ENCODE assay signal across 20 cellular contexts in genomic region chr4:170887396-170887795, GRCh38.
DNase-seq lines count a peak whose midpoint lies in the region; ATAC-seq, FAIRE-seq and TF ChIP-seq lines count a peak whose summit lies in the region.
"Had no signal": no experiment of that assay in that cellular context is flagged by ENCODE, and none has a peak within 500 bp of the region (broad histone marks: within the 10 kb centered on the region; RNA-seq: fewer than 3 reads in every experiment).

No MANE protein-coding gene starts in this region.

- H2BK20ac ChIP-seq in H9 (ENCODE audit: low read depth, low read length, poor library complexity, severe bottlenecking) = no peak overlapping the region
- no peak overlapping the region for H2BK20ac ChIP-seq in H1 (ENCODE audit: low read length)

- TF ChIP-seq POLR2A in H1 (IDR thresholded peaks at IDR 0.05; ENCODE audit: control extremely low read depth in 1 of 2, low read depth in 2 of 2, low read length in 2 of 2) = no peak

- H3K4me2 ChIP-seq in H9 (ENCODE audit: insufficient read depth, insufficient read length, low read length) (no peak overlapping the region), H1 (ENCODE audit: insufficient read depth in 1 of 2, low read depth in 2 of 2, low read length in 2 of 2) (no peak overlapping the region)
- H3K4me2 ChIP-seq: SK-N-SH had no signal

- H3K36me3 Mint-ChIP-seq in H9 (ENCODE audit: insufficient read depth in 1 of 3, low read depth in 3 of 3) = peaks cover 9 to 19% (median 18%) of the 10 kb centered on the region in 3 experiments
- no peaks in the 10 kb centered on the region for H3K36me3 Mint-ChIP-seq in activated CD4-positive, alpha-beta T cell treated with anti-CD3 and anti-CD28 coated beads for 36 hours (ENCODE audit: low read depth)

- H3K4me1 Mint-ChIP-seq in H9 = peaks cover 21 to 22% of the 10 kb centered on the region in 2 experiments
- no peaks in the 10 kb centered on the region for H3K4me1 Mint-ChIP-seq in activated CD4-positive, alpha-beta T cell treated with anti-CD3 and anti-CD28 coated beads for 36 hours

- no peak overlapping the region for H3K56ac ChIP-seq in H9 (ENCODE audit: insufficient read length, low read depth, low read length)
- no peak overlapping the region for H3K56ac ChIP-seq in H1 (replicated peaks; ENCODE audit: insufficient read length, low read depth, low read length)

- H2AFZ ChIP-seq in H9 (ENCODE audit: low read length) (no peak overlapping the region), H1 (ENCODE audit: low read length) (peak overlapping the region; percentile 79; the same call in 1 of the 2 replicates)

- H2AK5ac ChIP-seq in H9 (ENCODE audit: insufficient read length, low read length) (no peak overlapping the region), H1 (ENCODE audit: low read depth, low read length) (no peak overlapping the region)

- peak overlapping the region in 2 of 3 experiments; percentile 59 to 76; a peak in 3 of 7 replicates for H3K27ac Mint-ChIP-seq in H9
- H3K27ac Mint-ChIP-seq in activated CD4-positive, alpha-beta T cell treated with anti-CD3 and anti-CD28 coated beads for 36 hours = no peak overlapping the region
- H3K27ac Mint-ChIP-seq: CD4-positive, alpha-beta T cell had no signal

- TF ChIP-seq EP300 in H1 (IDR thresholded peaks at IDR 0.05; ENCODE audit: borderline replicate concordance in 1 of 2, low read depth in 2 of 2, low read length in 2 of 2) = no peak

- no peak overlapping the region for H3T11ph ChIP-seq in H9 (ENCODE audit: low read length)

- H3K23me2 ChIP-seq in H9 (ENCODE audit: insufficient read length, low read depth, low read length, poor library complexity, severe bottlenecking) = no peaks in the 10 kb centered on the region
- no peaks in the 10 kb centered on the region for H3K23me2 ChIP-seq in H1 (ENCODE audit: low read depth, low read length)

- TF ChIP-seq RAD21 in H1 (IDR thresholded peaks at IDR 0.05 in 1 of 2, conservative IDR thresholded peaks at IDR 0.05 in 1 of 2; ENCODE audit: low read depth in 2 of 2, low read length in 2 of 2) = no peak

- ATAC-seq in activated CD4-positive, alpha-beta T cell treated with anti-CD3 and anti-CD28 coated beads for 36 hours = no peak
- ATAC-seq: GM12878 had no signal

- no peak overlapping the region for H3K23ac ChIP-seq in H9 (ENCODE audit: insufficient read length, low read depth, low read length)
- no peak overlapping the region for H3K23ac ChIP-seq in H1 (ENCODE audit: insufficient read length)

- H3K4me3 Mint-ChIP-seq in H9 = no peak overlapping the region
- H3K4me3 Mint-ChIP-seq in activated CD4-positive, alpha-beta T cell treated with anti-CD3 and anti-CD28 coated beads for 36 hours = no peak overlapping the region
- H3K4me3 Mint-ChIP-seq: CD4-positive, alpha-beta T cell had no signal

- DNase-seq in H9 (no peak), SJCRH30 (peak; percentile 47 to 74), H1 (ENCODE audit: low read depth in 1 of 2, low spot score in 2 of 2) (no peak), retinal pigment epithelial cell (ENCODE audit: low read depth) (peak; percentile 26), DMS79 (lab: John Stamatoyannopoulos, UW) (no peak), T1000 (lab: John Stamatoyannopoulos, UW) (no peak)
- DNase-seq in activated CD4-positive, alpha-beta T cell treated with anti-CD3 and anti-CD28 coated beads for 36 hours = no peak
- DNase-seq: BE2C; Calu3; CD4-positive, alpha-beta T cell; DND-41; GDM1; KBM-7; NCI-H1417 treated with DMSO at 0.1 percent for 48 hours; NCI-H2029; NCI-H2171; NCI-H446 treated with DMSO at 0.1 percent for 48 hours; NCI-H748 treated with DMSO at 0.1 percent for 48 hours; SK-N-SH had no signal

- H4K20me1 ChIP-seq in H9 (ENCODE audit: control insufficient read depth, insufficient read depth, insufficient read length) (no peaks in the 10 kb centered on the region), H1 (replicated peaks in 1 of 2; ENCODE audit: control insufficient read depth in 1 of 2, insufficient read depth in 2 of 2, low read length in 2 of 2) (no peaks in the 10 kb centered on the region)

- H2BK12ac ChIP-seq in H9 (ENCODE audit: insufficient read length, low read depth, low read length) = no peak overlapping the region
- H2BK12ac ChIP-seq in H1 (ENCODE audit: low read depth, low read length) = no peak overlapping the region

- WGBS in H9 (ENCODE audit: extremely low coverage, insufficient read length, low lambda C conversion rate) = no CpG with 5 or more reads among the region's 3 CpGs
- WGBS in H1 (ENCODE audit: extremely low coverage in 1 of 2, insufficient coverage in 1 of 2, insufficient read length in 1 of 2, insufficient replicate concordance in 2 of 2, low coverage in 1 of 2, low lambda C conversion rate in 2 of 2, missing lambda C conversion rate in 1 of 2), 2 experiments = 100% methylated on average over 3 of the region's 3 CpGs; no CpG with 5 or more reads in 1 of the 2 experiments

- peaks cover 11 to 12% of the 10 kb centered on the region in 2 experiments for H3K9me3 Mint-ChIP-seq in H9
- H3K9me3 Mint-ChIP-seq in activated CD4-positive, alpha-beta T cell treated with anti-CD3 and anti-CD28 coated beads for 36 hours (ENCODE audit: low read depth) = peaks cover under 1% of the 10 kb centered on the region

- H3K9ac ChIP-seq in H9 (ENCODE audit: extremely low read depth, insufficient read length, low read length) (no peak overlapping the region), H1 (replicated peaks in 1 of 4; ENCODE audit: extremely low read depth in 1 of 4, low read depth in 3 of 4, low read length in 3 of 4) (no peak overlapping the region)
- H3K9ac ChIP-seq: SK-N-SH had no signal

- TF ChIP-seq CTCF in H9 (conservative IDR thresholded peaks at IDR 0.05) (no peak), H1 (IDR thresholded peaks at IDR 0.05; ENCODE audit: control extremely low read depth in 1 of 3, insufficient read depth in 1 of 3, low read depth in 1 of 3, low read length in 3 of 3) (no peak), retinal pigment epithelial cell (conservative IDR thresholded peaks at IDR 0.05; ENCODE audit: low read depth, low read length) (no peak)

- H2BK120ac ChIP-seq in H9 (ENCODE audit: low read depth, low read length, poor library complexity, severe bottlenecking) (no peak overlapping the region), H1 (replicated peaks; ENCODE audit: low read depth, low read length) (no peak overlapping the region)

- no peak overlapping the region for H3K14ac ChIP-seq in H9 (ENCODE audit: insufficient read depth, low read length)
- no peak overlapping the region for H3K14ac ChIP-seq in H1 (ENCODE audit: insufficient read length)

- H3K36me3 ChIP-seq in SJCRH30 (no peaks in the 10 kb centered on the region), H1 (ENCODE audit: control insufficient read depth in 2 of 4, insufficient read depth in 4 of 4, low read length in 3 of 4) (no peaks in the 10 kb centered on the region; a peak in 1 of 8 replicates)
- H3K36me3 ChIP-seq: BE2C had no signal

- H3K79me1 ChIP-seq in H9 (ENCODE audit: insufficient read depth, low read depth, low read length, poor library complexity, severe bottlenecking) (no peaks in the 10 kb centered on the region), H1 (ENCODE audit: low read depth, low read length) (no peaks in the 10 kb centered on the region)

- H3K27me3 ChIP-seq in H9 (ENCODE audit: insufficient read depth, low read length) (no peaks in the 10 kb centered on the region), SJCRH30 (no peaks in the 10 kb centered on the region), H1 (replicated peaks in 1 of 4; ENCODE audit: control insufficient read depth in 3 of 4, extremely low read depth in 1 of 4, insufficient read depth in 3 of 4, low read length in 3 of 4) (no peaks in the 10 kb centered on the region)
- H3K27me3 ChIP-seq: BE2C had no signal

- H3K27ac ChIP-seq in H9 (ENCODE audit: insufficient read length, low read depth, low read length) = no peak overlapping the region
- H3K27ac ChIP-seq in SJCRH30 = peak overlapping the region; percentile 77
- no peak overlapping the region for H3K27ac ChIP-seq in H1 (ENCODE audit: low read depth, low read length)

- no peaks in the 10 kb centered on the region for H3K4me1 ChIP-seq in H9 (ENCODE audit: insufficient read depth, low read length)
- H3K4me1 ChIP-seq in SJCRH30 = peaks cover 19% of the 10 kb centered on the region
- peaks cover 0 to 9% (median 0%) of the 10 kb centered on the region in 4 experiments; a peak in 2 of 7 replicates for H3K4me1 ChIP-seq in H1 (replicated peaks in 1 of 4; ENCODE audit: control insufficient read depth in 3 of 4, insufficient read depth in 4 of 4, low read length in 3 of 4)
- H3K4me1 ChIP-seq: BE2C had no signal

- H4K5ac ChIP-seq in H9 (ENCODE audit: insufficient read length, low read depth, low read length) (no peak overlapping the region), H1 (ENCODE audit: insufficient read length, low read depth, low read length) (no peak overlapping the region)

- CTCF ChIA-PET in H1 (lab: Charles Lee; ENCODE audit: partially characterized antibody) = interaction anchor here (0.8 to 1.5 kb wide), 3 partner anchors 9 to 628 kb away, joined by 3 read pairs; no protein-coding TSS in a partner anchor
- CTCF ChIA-PET in activated CD4-positive, alpha-beta T cell treated with anti-CD3 and anti-CD28 coated beads for 36 hours (lab: Charles Lee) = no interaction called here

- no peaks in the 10 kb centered on the region for H3K79me2 ChIP-seq in H9 (ENCODE audit: insufficient read depth, low read length)
- no peaks in the 10 kb centered on the region for H3K79me2 ChIP-seq in H1 (ENCODE audit: control insufficient read depth in 1 of 2, insufficient read depth in 2 of 2, low read length in 2 of 2)

- H2BK15ac ChIP-seq in H9 (ENCODE audit: low read depth, low read length) (no peak overlapping the region), H1 (ENCODE audit: low read length) (no peak overlapping the region)

- no peak overlapping the region for H4K8ac ChIP-seq in H9 (replicated peaks; ENCODE audit: insufficient read length, low read depth, low read length)
- no peak overlapping the region for H4K8ac ChIP-seq in H1 (ENCODE audit: extremely low read depth, insufficient read depth, low read length)

- intact Hi-C loops in activated CD4-positive, alpha-beta T cell treated with anti-CD3 and anti-CD28 coated beads for 36 hours (cut with DNase I, micrococcal nuclease) = no loop called here

- no peak overlapping the region for H2BK5ac ChIP-seq in H9 (ENCODE audit: insufficient read length, low read length)
- no peak overlapping the region for H2BK5ac ChIP-seq in H1 (ENCODE audit: low read depth, low read length)

- H4K91ac ChIP-seq in H9 (ENCODE audit: insufficient read length, low read depth, low read length) (no peak overlapping the region), H1 (replicated peaks; ENCODE audit: insufficient read length, low read length) (no peak overlapping the region)

- H3K4me3 ChIP-seq in SJCRH30 (peak overlapping the region; percentile 28; the same call in 1 of the 2 replicates), H1 (ENCODE audit: extremely low read depth in 1 of 4, insufficient read depth in 2 of 4, low read depth in 3 of 4, low read length in 4 of 4) (no peak overlapping the region), retinal pigment epithelial cell (ENCODE audit: low read length) (no peak overlapping the region)
- H3K4me3 ChIP-seq: GM12878 had no signal

- H3K9me3 ChIP-seq in H9 (ENCODE audit: control insufficient read depth, low read depth, low read length) = no peaks in the 10 kb centered on the region
- H3K9me3 ChIP-seq in SJCRH30 (replicated peaks) = no peaks in the 10 kb centered on the region
- peaks cover 0 to 3% of the 10 kb centered on the region in 2 experiments; a peak in 1 of 4 replicates for H3K9me3 ChIP-seq in H1 (ENCODE audit: insufficient read depth in 2 of 2, low read depth in 1 of 2, low read length in 1 of 2)
- H3K9me3 ChIP-seq: BE2C, SK-N-SH had no signal

- no peaks in the 10 kb centered on the region for H3K27me3 Mint-ChIP-seq in H9 (ENCODE audit: low read depth)
- H3K27me3 Mint-ChIP-seq in activated CD4-positive, alpha-beta T cell treated with anti-CD3 and anti-CD28 coated beads for 36 hours = no peaks in the 10 kb centered on the region
- H3K27me3 Mint-ChIP-seq: CD4-positive, alpha-beta T cell had no signal

- POLR2A ChIA-PET in H1 (lab: Charles Lee; ENCODE audit: partially characterized antibody) = no interaction called here
- POLR2A ChIA-PET in activated CD4-positive, alpha-beta T cell treated with anti-CD3 and anti-CD28 coated beads for 36 hours (lab: Charles Lee) = no interaction called here

- no peak overlapping the region for H3K18ac ChIP-seq in H9 (ENCODE audit: insufficient read length, low read depth, low read length)
- H3K18ac ChIP-seq in H1 (ENCODE audit: extremely low read depth, low read length) = no peak overlapping the region

- FAIRE-seq in H1 (lab: Jason Lieb, UNC) = no peak
- FAIRE-seq: GM12878 had no signal

- no peak overlapping the region for H3K4ac ChIP-seq in H9 (ENCODE audit: low read depth, low read length)
- no peak overlapping the region for H3K4ac ChIP-seq in H1 (replicated peaks; ENCODE audit: insufficient read length, low read depth, low read length)

Comparison
In these comparisons a context has a peak if more than half of its experiments do, and no peak if none do; other contexts are left out.
1. DNase-seq: peak in SJCRH30 (2 of 2) and retinal pigment epithelial cell (single experiment); none in H9 (single experiment), H1 (0 of 2), DMS79 (single experiment), activated CD4-positive, alpha-beta T cell treated with anti-CD3 and anti-CD28 coated beads for 36 hours (single experiment) and T1000 (single experiment).